16 cellular contexts compared by ENCODE assay signal in genomic region chr9:89149726-89150125, GRCh38. TPM values are rescaled to one million over a fixed set of nuclear protein-coding genes. Genes with fewer than 3 reads are reported as not detected.
DNase-seq lines count a peak whose midpoint lies in the region; ATAC-seq and TF ChIP-seq lines count a peak whose summit lies in the region.
"Had no signal": no experiment of that assay in that cellular context is flagged by ENCODE, and none has a peak within 500 bp of the region (broad histone marks: within the 10 kb centered on the region; RNA-seq: fewer than 3 reads in every experiment).

No MANE protein-coding gene starts in this region.

- H3K14ac ChIP-seq in trophoblast cell (ENCODE audit: low read length): no peak overlapping the region

- H3K27me3 ChIP-seq in trophoblast cell (ENCODE audit: insufficient read depth, low read length) (no peaks in the 10 kb centered on the region), dorsolateral prefrontal cortex (no peaks in the 10 kb centered on the region)
- H3K27me3 ChIP-seq: SJSA1 had no signal

- no peaks in the 10 kb centered on the region for H3K79me1 ChIP-seq in trophoblast cell (ENCODE audit: low read length)

- peak; percentile 71 for DNase-seq in EL
- DNase-seq in cardiac fibroblast (ENCODE audit: low read depth in 2 of 2): peak; percentile 56 to 82
- DNase-seq in trophoblast cell: peak; percentile 53 to 64
- DNase-seq in activated naive CD4-positive, alpha-beta T cell treated with anti-CD3 and anti-CD28 coated beads, Interleukin-2, amount 50 U/mL, for 72 hours (ENCODE audit: low spot score in 2 of 2): no peak
- DNase-seq in dorsolateral prefrontal cortex: no peak
- DNase-seq: CD8-positive, alpha-beta T cell; central memory CD4-positive, alpha-beta T cell; GDM1; left ventricle myocardium inferior; MM.1S; naive B cell; NCI-H2107; stimulated activated CD4-positive, alpha-beta T cell treated with anti-CD3 and anti-CD28 coated beads, Interleukin-15, amount 100 ng/mL, for 24 hours had no signal

- H2BK5ac ChIP-seq in trophoblast cell (ENCODE audit: low read depth, low read length, poor library complexity): no peak overlapping the region

- no peak overlapping the region for H3K18ac ChIP-seq in trophoblast cell (ENCODE audit: low read length)

- no peak overlapping the region for H3K4ac ChIP-seq in trophoblast cell (ENCODE audit: low read depth, low read length)

- H3K36me3 Mint-ChIP-seq in activated naive CD4-positive, alpha-beta T cell treated with anti-CD3 and anti-CD28 coated beads, Interleukin-2, amount 50 U/mL, for 72 hours: no peaks in the 10 kb centered on the region
- H3K36me3 Mint-ChIP-seq in stimulated activated memory B cell treated with anti-CD40 and anti-IgM and Interleukin-4, amounts not matched to agents 10 μg/mL and 1 μg/mL and 100 μg/mL, for 72 hours: no peaks in the 10 kb centered on the region
- H3K36me3 Mint-ChIP-seq: CD8-positive, alpha-beta T cell had no signal

- no peak overlapping the region for H2BK120ac ChIP-seq in trophoblast cell (ENCODE audit: insufficient read depth, low read length, poor library complexity)

- H3K9me3 Mint-ChIP-seq in activated naive CD4-positive, alpha-beta T cell treated with anti-CD3 and anti-CD28 coated beads, Interleukin-2, amount 50 U/mL, for 72 hours: no peaks in the 10 kb centered on the region
- peaks cover 3% of the 10 kb centered on the region for H3K9me3 Mint-ChIP-seq in stimulated activated memory B cell treated with anti-CD40 and anti-IgM and Interleukin-4, amounts not matched to agents 10 μg/mL and 1 μg/mL and 100 μg/mL, for 72 hours
- H3K9me3 Mint-ChIP-seq: CD8-positive, alpha-beta T cell had no signal

- H3K4me1 ChIP-seq in trophoblast cell (ENCODE audit: control insufficient read depth in 1 of 2, insufficient read depth in 2 of 2, low read length in 2 of 2): no peaks in the 10 kb centered on the region
- H3K4me1 ChIP-seq: left ventricle myocardium inferior had no signal

- H2AK5ac ChIP-seq in trophoblast cell (ENCODE audit: low read length): no peak overlapping the region

- H4K91ac ChIP-seq in trophoblast cell (ENCODE audit: low read depth, low read length): no peak overlapping the region

- TF ChIP-seq CTCF in cardiac fibroblast (IDR thresholded peaks at IDR 0.05; ENCODE audit: low read depth, low read length) (no peak), dorsolateral prefrontal cortex (IDR thresholded peaks at IDR 0.05 in 54 of 56, conservative IDR thresholded peaks at IDR 0.05 in 2 of 56; ENCODE audit: low read depth in 1 of 56, partially characterized antibody in 56 of 56) (no peak)

- no peak for ATAC-seq in activated naive CD4-positive, alpha-beta T cell treated with anti-CD3 and anti-CD28 coated beads, Interleukin-2, amount 50 U/mL, for 72 hours
- no peak for ATAC-seq in stimulated activated memory B cell treated with anti-CD40 and anti-IgM and Interleukin-4, amounts not matched to agents 10 μg/mL and 1 μg/mL and 100 μg/mL, for 72 hours
- ATAC-seq: CD8-positive, alpha-beta T cell had no signal

- H3K27me3 Mint-ChIP-seq in stimulated activated memory B cell treated with anti-CD40 and anti-IgM and Interleukin-4, amounts not matched to agents 10 μg/mL and 1 μg/mL and 100 μg/mL, for 72 hours: peaks cover 8% of the 10 kb centered on the region

- H3K4me1 Mint-ChIP-seq in stimulated activated memory B cell treated with anti-CD40 and anti-IgM and Interleukin-4, amounts not matched to agents 10 μg/mL and 1 μg/mL and 100 μg/mL, for 72 hours: peaks cover 29% of the 10 kb centered on the region

- H2BK12ac ChIP-seq in trophoblast cell (ENCODE audit: low read length): no peak overlapping the region

- no peaks in the 10 kb centered on the region for H3K36me3 ChIP-seq in trophoblast cell (ENCODE audit: control insufficient read depth in 1 of 2, insufficient read depth in 2 of 2, low read length in 2 of 2)
- H3K36me3 ChIP-seq: left ventricle myocardium inferior, SJSA1 had no signal

- no peak overlapping the region for H3K9ac ChIP-seq in trophoblast cell (ENCODE audit: low read length)

- H2AFZ ChIP-seq in trophoblast cell (ENCODE audit: insufficient read depth, low read length, poor library complexity): no peak overlapping the region

- intact Hi-C loops in dorsolateral prefrontal cortex (cut with DNase I): no loop called here

- no CpG with 5 or more reads among the region's 3 CpGs for WGBS in trophoblast cell (ENCODE audit: extremely low coverage, insufficient coverage, insufficient read length)

- H3K4me3 Mint-ChIP-seq in stimulated activated memory B cell treated with anti-CD40 and anti-IgM and Interleukin-4, amounts not matched to agents 10 μg/mL and 1 μg/mL and 100 μg/mL, for 72 hours: no peak overlapping the region
- H3K4me3 Mint-ChIP-seq: CD8-positive, alpha-beta T cell had no signal

- no peaks in the 10 kb centered on the region for H3K79me2 ChIP-seq in trophoblast cell (ENCODE audit: control insufficient read depth, insufficient read depth, low read length, poor library complexity)

- no peak overlapping the region for H3K27ac Mint-ChIP-seq in activated naive CD4-positive, alpha-beta T cell treated with anti-CD3 and anti-CD28 coated beads, Interleukin-2, amount 50 U/mL, for 72 hours
- no peak overlapping the region for H3K27ac Mint-ChIP-seq in stimulated activated memory B cell treated with anti-CD40 and anti-IgM and Interleukin-4, amounts not matched to agents 10 μg/mL and 1 μg/mL and 100 μg/mL, for 72 hours
- H3K27ac Mint-ChIP-seq: CD8-positive, alpha-beta T cell had no signal

- H3K4me3 ChIP-seq in cardiac fibroblast (replicated peaks in 1 of 2; ENCODE audit: low read depth in 2 of 2, low read length in 2 of 2) (no peak overlapping the region), trophoblast cell (ENCODE audit: low read depth, low read length) (no peak overlapping the region), dorsolateral prefrontal cortex (no peak overlapping the region)
- H3K4me3 ChIP-seq: left ventricle myocardium inferior, SJSA1 had no signal

- no peak overlapping the region for H3K4me2 ChIP-seq in trophoblast cell (ENCODE audit: low read length)

- H3K27ac ChIP-seq in trophoblast cell (ENCODE audit: low read depth, low read length) (no peak overlapping the region), dorsolateral prefrontal cortex (no peak overlapping the region)
- H3K27ac ChIP-seq: left ventricle myocardium inferior, SJSA1 had no signal

- no peaks in the 10 kb centered on the region for H3K9me3 ChIP-seq in trophoblast cell (ENCODE audit: insufficient read depth, low read depth, low read length)
- H3K9me3 ChIP-seq: left ventricle myocardium inferior, SJSA1 had no signal

- H4K12ac ChIP-seq in trophoblast cell (ENCODE audit: low read depth, low read length): no peak overlapping the region

- H3K23ac ChIP-seq in trophoblast cell (ENCODE audit: low read length): no peak overlapping the region

- H4K8ac ChIP-seq in trophoblast cell (ENCODE audit: low read depth, low read length): no peak overlapping the region

TF ChIP-seq in PFSK-1, 5 proteins besides CTCF, POLR2A, EP300 and RAD21:
- TF ChIP-seq FOXP2 (optimal IDR thresholded peaks at IDR 0.05; ENCODE audit: borderline replicate concordance, extremely low read depth, extremely low read length, insufficient read depth) (no peak), POLR2AphosphoS5 (IDR thresholded peaks at IDR 0.05; ENCODE audit: low read depth, low read length) (0 out of 2 replicates have a peak, but pooled peaks have one; percentile 29)
TF ChIP-seq in PFSK-1: peak in this region for 1.

RNA-seq across cellular contexts. Expression of gene SHC3, which starts 28.9 kb away (rescaled TPM):
- 33.2 TPM for polyA plus RNA-seq in PFSK-1 (2012; ENCODE audit: insufficient read length, low read depth)
- 0.11 and 0.12 TPM in 2 replicates for polyA plus RNA-seq in trophoblast cell (2013)
- under 1 TPM in 1 of 2 donors, not detected in 1; 0.02 TPM for total RNA-seq in activated naive CD4-positive, alpha-beta T cell treated with anti-CD3 and anti-CD28 coated beads, Interleukin-2, amount 50 U/mL, for 72 hours
- total RNA-seq in dorsolateral prefrontal cortex: 100 to 1,000 TPM in 82 of 120 experiments, 10 to 100 TPM in 38; 32.9 to 165 (median 108) TPM
- total RNA-seq: CD8-positive, alpha-beta T cell had no signal

Comparison
In these comparisons a context has a peak if more than half of its experiments do, and no peak if none do; other contexts are left out.
1. DNase-seq: peak in EL (single experiment), cardiac fibroblast (2 of 2) and trophoblast cell (2 of 2); none in activated naive CD4-positive, alpha-beta T cell treated with anti-CD3 and anti-CD28 coated beads, Interleukin-2, amount 50 U/mL, for 72 hours (0 of 2) and dorsolateral prefrontal cortex (0 of 10).
2. RNA of gene SHC3, which starts 28.9 kb away (total RNA-seq): 32.9 to 165 TPM in dorsolateral prefrontal cortex; 0.02 TPM in activated naive CD4-positive, alpha-beta T cell treated with anti-CD3 and anti-CD28 coated beads, Interleukin-2, amount 50 U/mL, for 72 hours; every median in the first group is over 10 times any median in the second.